ENCODE assay signal across 19 cellular contexts in the genomic region with DNA sequence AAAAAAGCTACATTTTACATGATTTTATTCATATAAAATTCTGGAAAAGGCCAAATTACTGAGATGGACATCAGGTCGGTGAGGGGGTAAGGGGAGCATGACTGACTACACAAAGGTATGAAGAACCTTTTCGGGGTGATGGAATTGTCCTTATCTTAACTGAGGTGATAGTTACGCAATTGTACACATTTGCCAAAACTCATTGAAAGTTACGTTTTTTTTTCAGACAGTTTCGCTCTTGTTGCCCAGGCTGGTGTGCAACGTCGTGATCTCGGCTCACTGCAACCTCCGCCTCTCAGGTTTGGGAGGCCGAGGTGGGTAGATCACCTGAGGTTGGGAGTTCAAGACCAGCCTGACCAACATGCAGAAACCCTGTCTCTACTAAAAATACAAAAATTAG.
"Had no signal": no experiment of that assay in that cellular context is flagged by ENCODE, and none has a peak within 500 bp of the region (broad histone marks: within the 10 kb centered on the region; RNA-seq: fewer than 3 reads in every experiment).

No MANE protein-coding gene starts in this region.

- ATAC-seq: activated CD8-positive, alpha-beta memory T cell treated with anti-CD3 and anti-CD28 coated beads, Interleukin-2, amount 10 ng/mL, durations not matched to agents 7 days and 5 days; activated naive CD8-positive, alpha-beta T cell treated with anti-CD3 and anti-CD28 coated beads, Interleukin-2, amount 50 U/mL, for 24 hours; natural killer cell treated with Interleukin-12 subunit alpha and Interleukin-12 subunit beta and Interleukin-15 and Interleukin-18, amount 100 ng/mL, for 72 hours; pancreas had no signal

- H3K27ac Mint-ChIP-seq: activated B cell treated with CpG ODN at 0.5 μM for 24 hours; activated CD8-positive, alpha-beta memory T cell treated with anti-CD3 and anti-CD28 coated beads, Interleukin-2, amount 10 ng/mL, durations not matched to agents 7 days and 5 days; activated naive CD8-positive, alpha-beta T cell treated with anti-CD3 and anti-CD28 coated beads, Interleukin-2, amount 50 U/mL, for 24 hours; stimulated activated naive CD8-positive, alpha-beta T cell treated with anti-CD3 and anti-CD28 coated beads, Interleukin-15, Interleukin-2, amounts not matched to agents 100 ng/mL and 50 ng/mL, for 24 hours had no signal

- H3K27ac ChIP-seq: cardiac muscle cell, epithelial cell of prostate, pancreas, thyroid gland had no signal

- H3K4me3 ChIP-seq: cardiac muscle cell, heart left ventricle, pancreas, thyroid gland had no signal

- H3K4me3 Mint-ChIP-seq: activated B cell treated with CpG ODN at 0.5 μM for 24 hours; activated CD8-positive, alpha-beta memory T cell treated with anti-CD3 and anti-CD28 coated beads, Interleukin-2, amount 10 ng/mL, durations not matched to agents 7 days and 5 days; activated naive CD8-positive, alpha-beta T cell treated with anti-CD3 and anti-CD28 coated beads, Interleukin-2, amount 50 U/mL, for 24 hours; stimulated activated naive CD8-positive, alpha-beta T cell treated with anti-CD3 and anti-CD28 coated beads, Interleukin-15, Interleukin-2, amounts not matched to agents 100 ng/mL and 50 ng/mL, for 24 hours had no signal

- H3K36me3 ChIP-seq: cardiac muscle cell, heart left ventricle, pancreas, thyroid gland had no signal

- H3K27me3 Mint-ChIP-seq: activated CD8-positive, alpha-beta memory T cell treated with anti-CD3 and anti-CD28 coated beads, Interleukin-2, amount 10 ng/mL, durations not matched to agents 7 days and 5 days; stimulated activated naive CD8-positive, alpha-beta T cell treated with anti-CD3 and anti-CD28 coated beads, Interleukin-15, Interleukin-2, amounts not matched to agents 100 ng/mL and 50 ng/mL, for 24 hours had no signal

- H3K9me3 ChIP-seq: heart left ventricle, pancreas, thyroid gland had no signal

- FAIRE-seq: islet of Langerhans, pancreas had no signal

- H3K9me3 Mint-ChIP-seq: activated B cell treated with CpG ODN at 0.5 μM for 24 hours; activated naive CD8-positive, alpha-beta T cell treated with anti-CD3 and anti-CD28 coated beads, Interleukin-2, amount 50 U/mL, for 24 hours; stimulated activated naive CD8-positive, alpha-beta T cell treated with anti-CD3 and anti-CD28 coated beads, Interleukin-15, Interleukin-2, amounts not matched to agents 100 ng/mL and 50 ng/mL, for 24 hours had no signal

- DNase-seq: activated B cell treated with CpG ODN at 0.5 μM for 24 hours; activated CD4-positive, alpha-beta memory T cell treated with anti-CD3 and anti-CD28 coated beads, Interleukin-2, amount 10 ng/mL, durations not matched to agents 7 days and 5 days; activated CD4-positive, alpha-beta T cell treated with anti-CD3 and anti-CD28 coated beads for 4 hours; activated CD8-positive, alpha-beta memory T cell treated with anti-CD3 and anti-CD28 coated beads, Interleukin-2, amount 10 ng/mL, durations not matched to agents 7 days and 5 days; activated gamma-delta T cell; activated naive CD4-positive, alpha-beta T cell treated with anti-CD3 and anti-CD28 coated beads, Interleukin-2, amount 50 U/mL, for 16 hours; activated naive CD8-positive, alpha-beta T cell treated with anti-CD3 and anti-CD28 coated beads, Interleukin-2, amount 50 U/mL, for 24 hours; activated T-cell treated with anti-CD3 and anti-CD28 coated beads for 4 hours; cortex of kidney; heart left ventricle; pancreas; stimulated activated CD4-positive, alpha-beta T cell treated with anti-CD3 and anti-CD28 coated beads, Interleukin-1b, Interleukin-23, amount 100 ng/mL, for 48 hours; substantia nigra had no signal

- H3K27me3 ChIP-seq: cardiac muscle cell, heart left ventricle, pancreas, thyroid gland had no signal
